Comparison of ENCODE assay signal across 1 cellular context in the genomic region with DNA sequence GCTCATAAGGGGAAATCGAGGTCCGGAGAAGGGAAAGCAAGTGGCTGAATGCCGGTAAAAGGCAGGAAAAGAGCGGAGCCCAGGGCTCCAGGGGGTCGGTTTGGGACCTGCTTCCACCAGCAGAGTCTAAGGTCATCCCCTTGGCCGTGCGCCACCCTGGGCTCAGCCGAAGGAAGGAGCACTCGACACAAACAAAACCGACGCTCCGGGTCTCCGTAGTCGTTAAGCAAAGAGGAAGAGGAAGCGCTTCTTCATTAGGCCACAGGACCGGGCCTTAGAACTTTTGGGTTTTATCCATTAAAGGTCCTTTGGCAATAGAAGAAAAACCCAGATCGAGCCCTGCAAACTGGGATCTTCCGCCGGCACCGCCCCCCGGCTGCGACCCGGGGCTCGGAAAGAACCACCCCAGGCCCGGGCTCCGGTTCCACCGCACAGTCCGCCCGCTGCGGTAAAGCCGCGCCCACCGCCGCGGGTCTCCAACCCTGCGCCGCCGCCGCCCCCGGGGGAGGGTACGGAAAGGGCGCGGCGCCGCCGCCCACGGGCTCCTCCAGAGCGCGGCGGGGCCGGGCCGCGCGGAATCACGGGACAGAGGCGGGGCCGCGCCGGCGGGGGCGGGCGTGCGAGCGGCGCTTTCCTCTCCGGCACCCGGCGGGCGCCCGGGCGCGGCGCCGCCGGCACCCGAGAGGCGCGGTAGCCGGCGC.
A peak's percentile ranks its signal among the peaks of the same experiment; 100 is the strongest.
TF ChIP-seq lines count a peak whose summit lies in the region.

A gene (plus strand): TSS at position 629 of the 701 bp plus-strand sequence. CDS start 189 bp downstream, outside the sequence.

TF ChIP-seq in HepG2, 621 proteins besides CTCF, POLR2A, EP300 and RAD21 (continued from another document and continues in another):
- TF ChIP-seq, protein P1, sequence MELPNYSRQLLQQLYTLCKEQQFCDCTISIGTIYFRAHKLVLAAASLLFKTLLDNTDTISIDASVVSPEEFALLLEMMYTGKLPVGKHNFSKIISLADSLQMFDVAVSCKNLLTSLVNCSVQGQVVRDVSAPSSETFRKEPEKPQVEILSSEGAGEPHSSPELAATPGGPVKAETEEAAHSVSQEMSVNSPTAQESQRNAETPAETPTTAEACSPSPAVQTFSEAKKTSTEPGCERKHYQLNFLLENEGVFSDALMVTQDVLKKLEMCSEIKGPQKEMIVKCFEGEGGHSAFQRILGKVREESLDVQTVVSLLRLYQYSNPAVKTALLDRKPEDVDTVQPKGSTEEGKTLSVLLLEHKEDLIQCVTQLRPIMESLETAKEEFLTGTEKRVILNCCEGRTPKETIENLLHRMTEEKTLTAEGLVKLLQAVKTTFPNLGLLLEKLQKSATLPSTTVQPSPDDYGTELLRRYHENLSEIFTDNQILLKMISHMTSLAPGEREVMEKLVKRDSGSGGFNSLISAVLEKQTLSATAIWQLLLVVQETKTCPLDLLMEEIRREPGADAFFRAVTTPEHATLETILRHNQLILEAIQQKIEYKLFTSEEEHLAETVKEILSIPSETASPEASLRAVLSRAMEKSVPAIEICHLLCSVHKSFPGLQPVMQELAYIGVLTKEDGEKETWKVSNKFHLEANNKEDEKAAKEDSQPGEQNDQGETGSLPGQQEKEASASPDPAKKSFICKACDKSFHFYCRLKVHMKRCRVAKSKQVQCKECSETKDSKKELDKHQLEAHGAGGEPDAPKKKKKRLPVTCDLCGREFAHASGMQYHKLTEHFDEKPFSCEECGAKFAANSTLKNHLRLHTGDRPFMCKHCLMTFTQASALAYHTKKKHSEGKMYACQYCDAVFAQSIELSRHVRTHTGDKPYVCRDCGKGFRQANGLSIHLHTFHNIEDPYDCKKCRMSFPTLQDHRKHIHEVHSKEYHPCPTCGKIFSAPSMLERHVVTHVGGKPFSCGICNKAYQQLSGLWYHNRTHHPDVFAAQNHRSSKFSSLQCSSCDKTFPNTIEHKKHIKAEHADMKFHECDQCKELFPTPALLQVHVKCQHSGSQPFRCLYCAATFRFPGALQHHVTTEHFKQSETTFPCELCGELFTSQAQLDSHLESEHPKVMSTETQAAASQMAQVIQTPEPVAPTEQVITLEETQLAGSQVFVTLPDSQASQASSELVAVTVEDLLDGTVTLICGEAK (IDR thresholded peaks at IDR 0.05) = no peak
- TF ChIP-seq, protein P1 (CRISPR knock-in tag; IDR thresholded peaks at IDR 0.05) = peak; percentile 68; the same call in 1 of the 2 replicates
- TF ChIP-seq SSRP1 (CRISPR knock-in tag; IDR thresholded peaks at IDR 0.05) = no peak
- TF ChIP-seq, protein P2, sequence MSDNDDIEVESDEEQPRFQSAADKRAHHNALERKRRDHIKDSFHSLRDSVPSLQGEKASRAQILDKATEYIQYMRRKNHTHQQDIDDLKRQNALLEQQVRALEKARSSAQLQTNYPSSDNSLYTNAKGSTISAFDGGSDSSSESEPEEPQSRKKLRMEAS (IDR thresholded peaks at IDR 0.05) = peak; percentile 66
- TF ChIP-seq, protein P3, sequence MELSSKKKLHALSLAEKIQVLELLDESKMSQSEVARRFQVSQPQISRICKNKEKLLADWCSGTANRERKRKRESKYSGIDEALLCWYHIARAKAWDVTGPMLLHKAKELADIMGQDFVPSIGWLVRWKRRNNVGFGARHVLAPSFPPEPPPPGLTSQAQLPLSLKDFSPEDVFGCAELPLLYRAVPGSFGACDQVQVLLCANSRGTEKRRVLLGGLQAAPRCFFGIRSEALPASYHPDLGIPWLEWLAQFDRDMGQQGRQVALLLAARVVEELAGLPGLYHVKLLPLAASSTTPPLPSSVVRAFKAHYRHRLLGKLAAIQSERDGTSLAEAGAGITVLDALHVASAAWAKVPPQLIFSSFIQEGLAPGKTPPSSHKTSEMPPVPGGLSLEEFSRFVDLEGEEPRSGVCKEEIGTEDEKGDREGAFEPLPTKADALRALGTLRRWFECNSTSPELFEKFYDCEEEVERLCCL (CRISPR knock-in tag; IDR thresholded peaks at IDR 0.05; ENCODE audit: borderline replicate concordance) = no peak
- no peak for TF ChIP-seq ZNF570 (CRISPR knock-in tag; IDR thresholded peaks at IDR 0.05; ENCODE audit: borderline replicate concordance)
- no peak for TF ChIP-seq ZFP36L1 (CRISPR knock-in tag; IDR thresholded peaks at IDR 0.05)
- peak; percentile 29; the same call in 1 of the 2 replicates for TF ChIP-seq SPEN (CRISPR knock-in tag; IDR thresholded peaks at IDR 0.05; ENCODE audit: low read depth)
- no peak for TF ChIP-seq KLF9 (CRISPR knock-in tag; IDR thresholded peaks at IDR 0.05; ENCODE audit: low read depth)
- 0 out of 2 replicates have a peak, but pooled peaks have one; percentile 30 for TF ChIP-seq ZNF746 (CRISPR knock-in tag; IDR thresholded peaks at IDR 0.05)
- peak; percentile 77; the same call in 1 of the 2 replicates for TF ChIP-seq ZNF230 (CRISPR knock-in tag; IDR thresholded peaks at IDR 0.05)
- TF ChIP-seq NKX3-1 (CRISPR knock-in tag; IDR thresholded peaks at IDR 0.05) = no peak
- peak; percentile 54 for TF ChIP-seq MED8 (CRISPR knock-in tag; IDR thresholded peaks at IDR 0.05; ENCODE audit: insufficient replicate concordance)
- TF ChIP-seq, protein P4, sequence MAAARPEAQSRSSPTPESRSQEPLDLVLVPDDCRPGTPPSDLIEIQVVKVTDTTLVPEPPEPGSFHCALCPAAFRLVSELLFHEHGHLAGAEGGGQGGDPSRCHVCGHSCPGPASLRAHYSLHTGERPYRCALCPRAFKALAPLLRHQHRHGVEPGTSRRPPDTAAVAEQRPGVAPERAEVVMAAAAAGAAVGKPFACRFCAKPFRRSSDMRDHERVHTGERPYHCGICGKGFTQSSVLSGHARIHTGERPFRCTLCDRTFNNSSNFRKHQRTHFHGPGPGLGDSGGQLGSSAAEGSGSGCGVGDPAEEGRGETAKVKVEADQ (CRISPR knock-in tag; IDR thresholded peaks at IDR 0.05; ENCODE audit: borderline replicate concordance) = no peak
- TF ChIP-seq SKI (IDR thresholded peaks at IDR 0.05; ENCODE audit: partially characterized antibody) = peak; percentile 51
- TF ChIP-seq NFE2L1 (CRISPR knock-in tag; IDR thresholded peaks at IDR 0.05; ENCODE audit: borderline replicate concordance) = no peak
- peak; percentile 35; the same call in 1 of the 2 replicates for TF ChIP-seq SP2 (CRISPR knock-in tag; IDR thresholded peaks at IDR 0.05)
- TF ChIP-seq HMG20B (CRISPR knock-in tag; conservative IDR thresholded peaks at IDR 0.05) = no peak
- TF ChIP-seq NFYC (CRISPR knock-in tag; IDR thresholded peaks at IDR 0.05) = no peak
- 0 out of 2 replicates have a peak, but pooled peaks have one; percentile 10 for TF ChIP-seq HOXA3 (CRISPR knock-in tag; IDR thresholded peaks at IDR 0.05)
- TF ChIP-seq ZFP82 (CRISPR knock-in tag; IDR thresholded peaks at IDR 0.05; ENCODE audit: borderline replicate concordance) = no peak
- TF ChIP-seq ZNF747 (CRISPR knock-in tag; IDR thresholded peaks at IDR 0.05; ENCODE audit: borderline replicate concordance) = peak; percentile 76; the same call in 1 of the 2 replicates
- no peak for TF ChIP-seq ZNF598 (CRISPR knock-in tag; IDR thresholded peaks at IDR 0.05; ENCODE audit: borderline replicate concordance)
- no peak for TF ChIP-seq NPAS2 (CRISPR knock-in tag; IDR thresholded peaks at IDR 0.05; ENCODE audit: borderline replicate concordance)
- TF ChIP-seq, protein P5, sequence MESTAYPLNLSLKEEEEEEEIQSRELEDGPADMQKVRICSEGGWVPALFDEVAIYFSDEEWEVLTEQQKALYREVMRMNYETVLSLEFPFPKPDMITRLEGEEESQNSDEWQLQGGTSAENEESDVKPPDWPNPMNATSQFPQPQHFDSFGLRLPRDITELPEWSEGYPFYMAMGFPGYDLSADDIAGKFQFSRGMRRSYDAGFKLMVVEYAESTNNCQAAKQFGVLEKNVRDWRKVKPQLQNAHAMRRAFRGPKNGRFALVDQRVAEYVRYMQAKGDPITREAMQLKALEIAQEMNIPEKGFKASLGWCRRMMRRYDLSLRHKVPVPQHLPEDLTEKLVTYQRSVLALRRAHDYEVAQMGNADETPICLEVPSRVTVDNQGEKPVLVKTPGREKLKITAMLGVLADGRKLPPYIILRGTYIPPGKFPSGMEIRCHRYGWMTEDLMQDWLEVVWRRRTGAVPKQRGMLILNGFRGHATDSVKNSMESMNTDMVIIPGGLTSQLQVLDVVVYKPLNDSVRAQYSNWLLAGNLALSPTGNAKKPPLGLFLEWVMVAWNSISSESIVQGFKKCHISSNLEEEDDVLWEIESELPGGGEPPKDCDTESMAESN (CRISPR knock-in tag; conservative IDR thresholded peaks at IDR 0.05) = peak; percentile 34; the same call in 1 of the 2 replicates
- no peak for TF ChIP-seq TBL1XR1 (IDR thresholded peaks at IDR 0.05; ENCODE audit: borderline replicate concordance, low read length, partially characterized antibody)
- TF ChIP-seq ZBTB7B (CRISPR knock-in tag; IDR thresholded peaks at IDR 0.05) = no peak
- TF ChIP-seq ZNF263 (CRISPR knock-in tag; IDR thresholded peaks at IDR 0.05) = peak; percentile 96
- TF ChIP-seq, protein P6, sequence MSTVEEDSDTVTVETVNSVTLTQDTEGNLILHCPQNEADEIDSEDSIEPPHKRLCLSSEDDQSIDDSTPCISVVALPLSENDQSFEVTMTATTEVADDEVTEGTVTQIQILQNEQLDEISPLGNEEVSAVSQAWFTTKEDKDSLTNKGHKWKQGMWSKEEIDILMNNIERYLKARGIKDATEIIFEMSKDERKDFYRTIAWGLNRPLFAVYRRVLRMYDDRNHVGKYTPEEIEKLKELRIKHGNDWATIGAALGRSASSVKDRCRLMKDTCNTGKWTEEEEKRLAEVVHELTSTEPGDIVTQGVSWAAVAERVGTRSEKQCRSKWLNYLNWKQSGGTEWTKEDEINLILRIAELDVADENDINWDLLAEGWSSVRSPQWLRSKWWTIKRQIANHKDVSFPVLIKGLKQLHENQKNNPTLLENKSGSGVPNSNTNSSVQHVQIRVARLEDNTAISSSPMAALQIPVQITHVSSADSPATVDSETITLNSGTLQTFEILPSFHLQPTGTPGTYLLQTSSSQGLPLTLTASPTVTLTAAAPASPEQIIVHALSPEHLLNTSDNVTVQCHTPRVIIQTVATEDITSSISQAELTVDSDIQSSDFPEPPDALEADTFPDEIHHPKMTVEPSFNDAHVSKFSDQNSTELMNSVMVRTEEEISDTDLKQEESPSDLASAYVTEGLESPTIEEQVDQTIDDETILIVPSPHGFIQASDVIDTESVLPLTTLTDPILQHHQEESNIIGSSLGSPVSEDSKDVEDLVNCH (CRISPR knock-in tag; IDR thresholded peaks at IDR 0.05) = no peak
- TF ChIP-seq, protein P7, sequence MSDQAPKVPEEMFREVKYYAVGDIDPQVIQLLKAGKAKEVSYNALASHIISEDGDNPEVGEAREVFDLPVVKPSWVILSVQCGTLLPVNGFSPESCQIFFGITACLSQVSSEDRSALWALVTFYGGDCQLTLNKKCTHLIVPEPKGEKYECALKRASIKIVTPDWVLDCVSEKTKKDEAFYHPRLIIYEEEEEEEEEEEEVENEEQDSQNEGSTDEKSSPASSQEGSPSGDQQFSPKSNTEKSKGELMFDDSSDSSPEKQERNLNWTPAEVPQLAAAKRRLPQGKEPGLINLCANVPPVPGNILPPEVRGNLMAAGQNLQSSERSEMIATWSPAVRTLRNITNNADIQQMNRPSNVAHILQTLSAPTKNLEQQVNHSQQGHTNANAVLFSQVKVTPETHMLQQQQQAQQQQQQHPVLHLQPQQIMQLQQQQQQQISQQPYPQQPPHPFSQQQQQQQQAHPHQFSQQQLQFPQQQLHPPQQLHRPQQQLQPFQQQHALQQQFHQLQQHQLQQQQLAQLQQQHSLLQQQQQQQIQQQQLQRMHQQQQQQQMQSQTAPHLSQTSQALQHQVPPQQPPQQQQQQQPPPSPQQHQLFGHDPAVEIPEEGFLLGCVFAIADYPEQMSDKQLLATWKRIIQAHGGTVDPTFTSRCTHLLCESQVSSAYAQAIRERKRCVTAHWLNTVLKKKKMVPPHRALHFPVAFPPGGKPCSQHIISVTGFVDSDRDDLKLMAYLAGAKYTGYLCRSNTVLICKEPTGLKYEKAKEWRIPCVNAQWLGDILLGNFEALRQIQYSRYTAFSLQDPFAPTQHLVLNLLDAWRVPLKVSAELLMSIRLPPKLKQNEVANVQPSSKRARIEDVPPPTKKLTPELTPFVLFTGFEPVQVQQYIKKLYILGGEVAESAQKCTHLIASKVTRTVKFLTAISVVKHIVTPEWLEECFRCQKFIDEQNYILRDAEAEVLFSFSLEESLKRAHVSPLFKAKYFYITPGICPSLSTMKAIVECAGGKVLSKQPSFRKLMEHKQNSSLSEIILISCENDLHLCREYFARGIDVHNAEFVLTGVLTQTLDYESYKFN (CRISPR knock-in tag; conservative IDR thresholded peaks at IDR 0.05) = 0 out of 2 replicates have a peak, but pooled peaks have one; percentile 13
- TF ChIP-seq, protein P8, sequence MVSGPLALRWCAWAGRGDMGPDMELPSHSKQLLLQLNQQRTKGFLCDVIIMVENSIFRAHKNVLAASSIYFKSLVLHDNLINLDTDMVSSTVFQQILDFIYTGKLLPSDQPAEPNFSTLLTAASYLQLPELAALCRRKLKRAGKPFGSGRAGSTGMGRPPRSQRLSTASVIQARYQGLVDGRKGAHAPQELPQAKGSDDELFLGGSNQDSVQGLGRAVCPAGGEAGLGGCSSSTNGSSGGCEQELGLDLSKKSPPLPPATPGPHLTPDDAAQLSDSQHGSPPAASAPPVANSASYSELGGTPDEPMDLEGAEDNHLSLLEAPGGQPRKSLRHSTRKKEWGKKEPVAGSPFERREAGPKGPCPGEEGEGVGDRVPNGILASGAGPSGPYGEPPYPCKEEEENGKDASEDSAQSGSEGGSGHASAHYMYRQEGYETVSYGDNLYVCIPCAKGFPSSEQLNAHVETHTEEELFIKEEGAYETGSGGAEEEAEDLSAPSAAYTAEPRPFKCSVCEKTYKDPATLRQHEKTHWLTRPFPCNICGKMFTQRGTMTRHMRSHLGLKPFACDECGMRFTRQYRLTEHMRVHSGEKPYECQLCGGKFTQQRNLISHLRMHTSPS (CRISPR knock-in tag; IDR thresholded peaks at IDR 0.05; ENCODE audit: low read depth) = no peak
- TF ChIP-seq JUN (CRISPR knock-in tag; IDR thresholded peaks at IDR 0.05) = no peak
- TF ChIP-seq RAD51 (IDR thresholded peaks at IDR 0.05; ENCODE audit: borderline replicate concordance) = no peak
- TF ChIP-seq GATA4 (IDR thresholded peaks at IDR 0.05; ENCODE audit: borderline replicate concordance, low read depth) = 0 out of 2 replicates have a peak, but pooled peaks have one; percentile 2
